In genomic region chr15:85722374-85722773, GRCh38 we compare ENCODE assay signal across 2 cellular contexts.
TF ChIP-seq lines count a peak whose summit lies in the region.

No MANE protein-coding gene starts in this region.

TF ChIP-seq in liver, 16 proteins besides CTCF, POLR2A, EP300 and RAD21 (continued from another document):
- TF ChIP-seq ZBTB33 (IDR thresholded peaks at IDR 0.05) (peak; percentile 58), EGR1 (IDR thresholded peaks at IDR 0.05; ENCODE audit: low read depth in 2 of 2) (peak; percentile 46 to 66), FOXA2 (IDR thresholded peaks at IDR 0.05) (no peak), HNF4G (IDR thresholded peaks at IDR 0.05) (no peak), GABPA (IDR thresholded peaks at IDR 0.05 in 1 of 2, conservative IDR thresholded peaks at IDR 0.05 in 1 of 2) (no peak), SP1 (IDR thresholded peaks at IDR 0.05) (peak; percentile 83), JUND (IDR thresholded peaks at IDR 0.05) (peak; percentile 22 to 58), REST (IDR thresholded peaks at IDR 0.05) (peak; percentile 43), FOXA1 (IDR thresholded peaks at IDR 0.05) (no peak), RXRA (IDR thresholded peaks at IDR 0.05) (peak; percentile 97), NR2F2 (IDR thresholded peaks at IDR 0.05) (peak; percentile 74), TAF1 (conservative IDR thresholded peaks at IDR 0.05) (no peak), HNF4A (conservative IDR thresholded peaks at IDR 0.05) (peak; percentile 58 to 63)
- TF ChIP-seq, protein P1, sequence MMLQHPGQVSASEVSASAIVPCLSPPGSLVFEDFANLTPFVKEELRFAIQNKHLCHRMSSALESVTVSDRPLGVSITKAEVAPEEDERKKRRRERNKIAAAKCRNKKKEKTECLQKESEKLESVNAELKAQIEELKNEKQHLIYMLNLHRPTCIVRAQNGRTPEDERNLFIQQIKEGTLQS (IDR thresholded peaks at IDR 0.05), result peak; percentile 15
TF ChIP-seq in liver: peak in this region for 10.

TF ChIP-seq in HepG2, 621 proteins besides CTCF, POLR2A, EP300 and RAD21 (continued from another document):
- TF ChIP-seq, protein P2, sequence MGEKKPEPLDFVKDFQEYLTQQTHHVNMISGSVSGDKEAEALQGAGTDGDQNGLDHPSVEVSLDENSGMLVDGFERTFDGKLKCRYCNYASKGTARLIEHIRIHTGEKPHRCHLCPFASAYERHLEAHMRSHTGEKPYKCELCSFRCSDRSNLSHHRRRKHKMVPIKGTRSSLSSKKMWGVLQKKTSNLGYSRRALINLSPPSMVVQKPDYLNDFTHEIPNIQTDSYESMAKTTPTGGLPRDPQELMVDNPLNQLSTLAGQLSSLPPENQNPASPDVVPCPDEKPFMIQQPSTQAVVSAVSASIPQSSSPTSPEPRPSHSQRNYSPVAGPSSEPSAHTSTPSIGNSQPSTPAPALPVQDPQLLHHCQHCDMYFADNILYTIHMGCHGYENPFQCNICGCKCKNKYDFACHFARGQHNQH (CRISPR knock-in tag; IDR thresholded peaks at IDR 0.05), result no peak
- TF ChIP-seq, protein P3, sequence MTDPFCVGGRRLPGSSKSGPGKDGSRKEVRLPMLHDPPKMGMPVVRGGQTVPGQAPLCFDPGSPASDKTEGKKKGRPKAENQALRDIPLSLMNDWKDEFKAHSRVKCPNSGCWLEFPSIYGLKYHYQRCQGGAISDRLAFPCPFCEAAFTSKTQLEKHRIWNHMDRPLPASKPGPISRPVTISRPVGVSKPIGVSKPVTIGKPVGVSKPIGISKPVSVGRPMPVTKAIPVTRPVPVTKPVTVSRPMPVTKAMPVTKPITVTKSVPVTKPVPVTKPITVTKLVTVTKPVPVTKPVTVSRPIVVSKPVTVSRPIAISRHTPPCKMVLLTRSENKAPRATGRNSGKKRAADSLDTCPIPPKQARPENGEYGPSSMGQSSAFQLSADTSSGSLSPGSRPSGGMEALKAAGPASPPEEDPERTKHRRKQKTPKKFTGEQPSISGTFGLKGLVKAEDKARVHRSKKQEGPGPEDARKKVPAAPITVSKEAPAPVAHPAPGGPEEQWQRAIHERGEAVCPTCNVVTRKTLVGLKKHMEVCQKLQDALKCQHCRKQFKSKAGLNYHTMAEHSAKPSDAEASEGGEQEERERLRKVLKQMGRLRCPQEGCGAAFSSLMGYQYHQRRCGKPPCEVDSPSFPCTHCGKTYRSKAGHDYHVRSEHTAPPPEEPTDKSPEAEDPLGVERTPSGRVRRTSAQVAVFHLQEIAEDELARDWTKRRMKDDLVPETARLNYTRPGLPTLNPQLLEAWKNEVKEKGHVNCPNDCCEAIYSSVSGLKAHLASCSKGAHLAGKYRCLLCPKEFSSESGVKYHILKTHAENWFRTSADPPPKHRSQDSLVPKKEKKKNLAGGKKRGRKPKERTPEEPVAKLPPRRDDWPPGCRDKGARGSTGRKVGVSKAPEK (CRISPR knock-in tag; IDR thresholded peaks at IDR 0.05; ENCODE audit: borderline replicate concordance), result no peak
- TF ChIP-seq, protein P4, sequence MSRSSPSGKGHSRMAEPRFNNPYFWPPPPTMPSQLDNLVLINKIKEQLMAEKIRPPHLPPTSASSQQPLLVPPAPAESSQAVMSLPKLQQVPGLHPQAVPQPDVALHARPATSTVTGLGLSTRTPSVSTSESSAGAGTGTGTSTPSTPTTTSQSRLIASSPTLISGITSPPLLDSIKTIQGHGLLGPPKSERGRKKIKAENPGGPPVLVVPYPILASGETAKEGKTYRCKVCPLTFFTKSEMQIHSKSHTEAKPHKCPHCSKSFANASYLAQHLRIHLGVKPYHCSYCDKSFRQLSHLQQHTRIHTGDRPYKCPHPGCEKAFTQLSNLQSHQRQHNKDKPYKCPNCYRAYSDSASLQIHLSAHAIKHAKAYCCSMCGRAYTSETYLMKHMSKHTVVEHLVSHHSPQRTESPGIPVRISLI (CRISPR knock-in tag; IDR thresholded peaks at IDR 0.05; ENCODE audit: borderline replicate concordance), result no peak
- TF ChIP-seq ZNF530 (CRISPR knock-in tag; IDR thresholded peaks at IDR 0.05; ENCODE audit: low read depth), result no peak
- TF ChIP-seq NFE2L1 (CRISPR knock-in tag; IDR thresholded peaks at IDR 0.05; ENCODE audit: borderline replicate concordance), result no peak
- TF ChIP-seq, protein P5, sequence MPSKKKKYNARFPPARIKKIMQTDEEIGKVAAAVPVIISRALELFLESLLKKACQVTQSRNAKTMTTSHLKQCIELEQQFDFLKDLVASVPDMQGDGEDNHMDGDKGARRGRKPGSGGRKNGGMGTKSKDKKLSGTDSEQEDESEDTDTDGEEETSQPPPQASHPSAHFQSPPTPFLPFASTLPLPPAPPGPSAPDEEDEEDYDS (CRISPR knock-in tag; IDR thresholded peaks at IDR 0.05), result no peak
- TF ChIP-seq ZIK1 (CRISPR knock-in tag; IDR thresholded peaks at IDR 0.05; ENCODE audit: borderline replicate concordance, low read depth), result no peak
- no peak for TF ChIP-seq KDM4B (CRISPR knock-in tag; IDR thresholded peaks at IDR 0.05)
- no peak for TF ChIP-seq ERF (CRISPR knock-in tag; IDR thresholded peaks at IDR 0.05)
- TF ChIP-seq ZNF333 (CRISPR knock-in tag; IDR thresholded peaks at IDR 0.05; ENCODE audit: borderline replicate concordance), result no peak
- no peak for TF ChIP-seq ZMYM2 (CRISPR knock-in tag; IDR thresholded peaks at IDR 0.05)
- TF ChIP-seq RBFOX2 (IDR thresholded peaks at IDR 0.05; ENCODE audit: low read depth, low read length), result no peak
